ENCODE assay signal across 31 cellular contexts in the genomic region with DNA sequence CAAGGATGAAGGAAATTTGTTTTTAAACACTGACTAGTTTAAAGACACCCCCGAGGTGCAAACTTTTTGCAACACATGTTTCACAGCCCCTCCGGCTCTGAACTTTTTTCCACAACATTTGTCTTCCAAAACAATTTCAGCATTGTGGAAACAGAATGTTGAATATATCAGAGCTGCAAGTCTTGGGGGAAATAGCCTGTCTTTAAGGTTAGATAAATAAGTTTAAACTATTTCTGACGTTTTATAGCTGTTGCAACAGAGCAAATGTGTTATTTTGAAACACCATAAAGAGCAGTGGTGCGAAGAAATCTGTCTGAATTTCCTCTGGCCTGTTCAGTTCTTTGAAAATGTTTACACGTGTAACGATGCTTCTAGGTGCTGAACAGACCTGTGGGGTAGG.
"Had no signal": no experiment of that assay in that cellular context is flagged by ENCODE, and none has a peak within 500 bp of the region (broad histone marks: within the 10 kb centered on the region; RNA-seq: fewer than 3 reads in every experiment).

No MANE protein-coding gene starts in this region.

- FAIRE-seq: astrocyte, keratinocyte, pancreas, TTC549, urothelium cell line had no signal

- H3K27me3 Mint-ChIP-seq: activated CD4-positive, alpha-beta memory T cell treated with anti-CD3 and anti-CD28 coated beads, Interleukin-2, amount 10 ng/mL, durations not matched to agents 7 days and 5 days; activated naive CD4-positive, alpha-beta T cell treated with anti-CD3 and anti-CD28 coated beads, Interleukin-2, amount 10 ng/mL, durations not matched to agents 7 days and 5 days; activated naive CD8-positive, alpha-beta T cell treated with anti-CD3 and anti-CD28 coated beads, Interleukin-2, amount 10 ng/mL, durations not matched to agents 7 days and 5 days; activated T-cell treated with anti-CD3 and anti-CD28 coated beads, Interleukin-2, amount 50 U/mL, for 24 hours; natural killer cell treated with Interleukin-12 subunit alpha and Interleukin-12 subunit beta and Interleukin-15 and Interleukin-18, amount 100 ng/mL, for 72 hours had no signal

- H3K4me3 Mint-ChIP-seq: activated CD4-positive, alpha-beta memory T cell treated with anti-CD3 and anti-CD28 coated beads, Interleukin-2, amount 10 ng/mL, durations not matched to agents 7 days and 5 days; activated CD4-positive, alpha-beta T cell treated with anti-CD3 and anti-CD28 coated beads, Interleukin-2, amount 10 ng/mL, durations not matched to agents 7 days and 5 days; activated naive CD4-positive, alpha-beta T cell treated with anti-CD3 and anti-CD28 coated beads, Interleukin-2, amount 10 ng/mL, durations not matched to agents 7 days and 5 days; activated naive CD8-positive, alpha-beta T cell treated with anti-CD3 and anti-CD28 coated beads, Interleukin-2, amount 10 ng/mL, durations not matched to agents 7 days and 5 days; activated T-cell treated with anti-CD3 and anti-CD28 coated beads, Interleukin-2, amount 50 U/mL, for 24 hours; natural killer cell treated with Interleukin-12 subunit alpha and Interleukin-12 subunit beta and Interleukin-15 and Interleukin-18, amount 100 ng/mL, for 72 hours; T-helper 1 cell treated with Interleukin-12 subunit alpha and Interleukin-12 subunit beta and Interleukin-4 antibody, amounts not matched to agents 30 μg/mL and 1 μg/mL, for 36 hours had no signal

- DNase-seq: activated CD4-positive, alpha-beta memory T cell treated with anti-CD3 and anti-CD28 coated beads, Interleukin-2, amount 10 ng/mL, durations not matched to agents 7 days and 5 days; activated CD4-positive, alpha-beta T cell treated with anti-CD3 and anti-CD28 coated beads for 1 hour; activated CD4-positive, alpha-beta T cell treated with anti-CD3 and anti-CD28 coated beads, Interleukin-2, amount 10 ng/mL, durations not matched to agents 7 days and 5 days; activated CD8-positive, alpha-beta memory T cell treated with anti-CD3 and anti-CD28 coated beads, Interleukin-2, amount 50 U/mL, for 48 hours; activated gamma-delta T cell; activated naive CD4-positive, alpha-beta T cell treated with anti-CD3 and anti-CD28 coated beads, Interleukin-2, amount 10 ng/mL, durations not matched to agents 7 days and 5 days; activated naive CD8-positive, alpha-beta T cell treated with anti-CD3 and anti-CD28 coated beads, Interleukin-2, amount 10 ng/mL, durations not matched to agents 7 days and 5 days; activated T-cell treated with anti-CD3 and anti-CD28 coated beads, Interleukin-2, amount 50 U/mL, for 24 hours; amniotic stem cell; brain microvascular endothelial cell; caudate nucleus; esophagus squamous epithelium; gastrocnemius medialis; glutamatergic neuron; left lung; mucosa of descending colon; pancreas; psoas muscle; right lobe of liver; stimulated activated CD4-positive, alpha-beta T cell treated with anti-CD3 and anti-CD28 coated beads, Interleukin-12 subunit alpha, Interleukin-12 subunit beta, amount 100 ng/mL, for 4 hours; stimulated activated CD4-positive, alpha-beta T cell treated with anti-CD3 and anti-CD28 coated beads, Interleukin-4, amount 100 ng/mL, for 1 hour; stimulated activated naive CD8-positive, alpha-beta T cell treated with anti-CD3 and anti-CD28 coated beads, Interleukin-15, Interleukin-2, amounts not matched to agents 100 U/mL and 50 U/mL, for 24 hours; SW 1271; T-helper 9 cell; testis had no signal

- H3K9me3 Mint-ChIP-seq: activated CD4-positive, alpha-beta memory T cell treated with anti-CD3 and anti-CD28 coated beads, Interleukin-2, amount 10 ng/mL, durations not matched to agents 7 days and 5 days; activated CD4-positive, alpha-beta T cell treated with anti-CD3 and anti-CD28 coated beads, Interleukin-2, amount 10 ng/mL, durations not matched to agents 7 days and 5 days; activated naive CD4-positive, alpha-beta T cell treated with anti-CD3 and anti-CD28 coated beads, Interleukin-2, amount 10 ng/mL, durations not matched to agents 7 days and 5 days; activated naive CD8-positive, alpha-beta T cell treated with anti-CD3 and anti-CD28 coated beads, Interleukin-2, amount 10 ng/mL, durations not matched to agents 7 days and 5 days; activated T-cell treated with anti-CD3 and anti-CD28 coated beads, Interleukin-2, amount 50 U/mL, for 24 hours; natural killer cell treated with Interleukin-12 subunit alpha and Interleukin-12 subunit beta and Interleukin-15 and Interleukin-18, amount 100 ng/mL, for 72 hours; T-helper 1 cell treated with Interleukin-12 subunit alpha and Interleukin-12 subunit beta and Interleukin-4 antibody, amounts not matched to agents 30 μg/mL and 1 μg/mL, for 36 hours had no signal

- H3K27ac Mint-ChIP-seq: activated CD4-positive, alpha-beta memory T cell treated with anti-CD3 and anti-CD28 coated beads, Interleukin-2, amount 10 ng/mL, durations not matched to agents 7 days and 5 days; activated CD4-positive, alpha-beta T cell treated with anti-CD3 and anti-CD28 coated beads, Interleukin-2, amount 10 ng/mL, durations not matched to agents 7 days and 5 days; activated naive CD4-positive, alpha-beta T cell treated with anti-CD3 and anti-CD28 coated beads, Interleukin-2, amount 10 ng/mL, durations not matched to agents 7 days and 5 days; activated naive CD8-positive, alpha-beta T cell treated with anti-CD3 and anti-CD28 coated beads, Interleukin-2, amount 10 ng/mL, durations not matched to agents 7 days and 5 days; activated T-cell treated with anti-CD3 and anti-CD28 coated beads, Interleukin-2, amount 50 U/mL, for 24 hours; natural killer cell treated with Interleukin-12 subunit alpha and Interleukin-12 subunit beta and Interleukin-15 and Interleukin-18, amount 100 ng/mL, for 72 hours; T-helper 1 cell treated with Interleukin-12 subunit alpha and Interleukin-12 subunit beta and Interleukin-4 antibody, amounts not matched to agents 30 μg/mL and 1 μg/mL, for 36 hours had no signal

- H3K36me3 Mint-ChIP-seq: activated naive CD4-positive, alpha-beta T cell treated with anti-CD3 and anti-CD28 coated beads, Interleukin-2, amount 10 ng/mL, durations not matched to agents 7 days and 5 days; activated naive CD8-positive, alpha-beta T cell treated with anti-CD3 and anti-CD28 coated beads, Interleukin-2, amount 10 ng/mL, durations not matched to agents 7 days and 5 days; natural killer cell treated with Interleukin-12 subunit alpha and Interleukin-12 subunit beta and Interleukin-15 and Interleukin-18, amount 100 ng/mL, for 72 hours had no signal

- H3K4me1 Mint-ChIP-seq: activated CD4-positive, alpha-beta memory T cell treated with anti-CD3 and anti-CD28 coated beads, Interleukin-2, amount 10 ng/mL, durations not matched to agents 7 days and 5 days; activated CD4-positive, alpha-beta T cell treated with anti-CD3 and anti-CD28 coated beads, Interleukin-2, amount 10 ng/mL, durations not matched to agents 7 days and 5 days; activated naive CD4-positive, alpha-beta T cell treated with anti-CD3 and anti-CD28 coated beads, Interleukin-2, amount 10 ng/mL, durations not matched to agents 7 days and 5 days; activated naive CD8-positive, alpha-beta T cell treated with anti-CD3 and anti-CD28 coated beads, Interleukin-2, amount 10 ng/mL, durations not matched to agents 7 days and 5 days had no signal
